8 cellular contexts compared by ENCODE assay signal in genomic region chr6:20212392-20213111, GRCh38. TPM values are rescaled to one million over a fixed set of nuclear protein-coding genes. Genes with fewer than 3 reads are reported as not detected.
DNase-seq lines count a peak whose midpoint lies in the region; ATAC-seq, FAIRE-seq and TF ChIP-seq lines count a peak whose summit lies in the region.

MBOAT1 (minus strand) TSS chr6:20212469; CDS start chr6:20212234, 235 bp downstream.

- H3K9me3 ChIP-seq in DND-41 (ENCODE audit: insufficient read depth, low read length, severe bottlenecking) (no peaks in the 10 kb centered on the region), neural progenitor cell (ENCODE audit: low read depth) (no peaks in the 10 kb centered on the region), subcutaneous abdominal adipose tissue (ENCODE audit: control insufficient read depth in 5 of 5, low read length in 5 of 5) (no peaks in the 10 kb centered on the region)

- TF ChIP-seq CTCF in DND-41 (IDR thresholded peaks at IDR 0.05; ENCODE audit: borderline replicate concordance, extremely low read depth, low read length, poor library complexity, severe bottlenecking), result no peak
- TF ChIP-seq CTCF in fibroblast of villous mesenchyme (IDR thresholded peaks at IDR 0.05; ENCODE audit: insufficient read depth, low read depth, low read length), result peak; percentile 17
- TF ChIP-seq CTCF in neural progenitor cell (IDR thresholded peaks at IDR 0.05), result no peak

- H3K9ac ChIP-seq in DND-41 (ENCODE audit: low read depth, low read length) (peak within 1 kb of the TSS; percentile 87), neural progenitor cell (no peak within 1 kb of the TSS), subcutaneous abdominal adipose tissue (ENCODE audit: low read length in 5 of 5) (peak within 1 kb of the TSS; percentile 75 to 88 (median 81))

- H3K36me3 Mint-ChIP-seq in neural progenitor cell, result no peaks in the 10 kb centered on the region

- peaks cover 53% of the 10 kb centered on the region for H3K79me2 ChIP-seq in DND-41 (ENCODE audit: insufficient read depth, low read length)
- H3K79me2 ChIP-seq in neural progenitor cell (ENCODE audit: low read depth), result no peaks in the 10 kb centered on the region

- DNase-seq in DND-41 (peak; percentile 87), RCC 7860 (ENCODE audit: low spot score) (peak; percentile 69), fibroblast of villous mesenchyme (ENCODE audit: low read depth) (peak; percentile 92), neural progenitor cell (ENCODE audit: low spot score) (peak; percentile 83)
- peak; percentile 76 for DNase-seq in Jurkat, Clone E6-1 (ENCODE audit: low read depth, low spot score)
- peak; percentile 54 for DNase-seq in activated effector memory CD4-positive, alpha-beta T cell treated with Interleukin-2 at 50 U/mL for 16 hours

- H2AFZ ChIP-seq in DND-41 (ENCODE audit: low read depth, low read length) (peak within 1 kb of the TSS; percentile 91), neural progenitor cell (replicated peaks) (peak within 1 kb of the TSS; percentile 91)

- H4K20me1 ChIP-seq in DND-41 (ENCODE audit: insufficient read depth, low read length) (peaks cover 3% of the 10 kb centered on the region; the same call in 1 of the 2 replicates), neural progenitor cell (ENCODE audit: low read depth) (no peaks in the 10 kb centered on the region)

- peak; percentile 87 for ATAC-seq in DND-41 (ENCODE audit: insufficient read depth, low read depth)
- peak; percentile 89 for ATAC-seq in GM21723 (IDR thresholded peaks at IDR 0.05; ENCODE audit: unreplicated experiment)

- H3K9me3 Mint-ChIP-seq in neural progenitor cell, result no peaks in the 10 kb centered on the region

- H3K27me3 ChIP-seq in DND-41 (ENCODE audit: insufficient read depth, low read length, poor library complexity) (no peaks in the 10 kb centered on the region), neural progenitor cell (peaks cover 63% of the 10 kb centered on the region), subcutaneous abdominal adipose tissue (ENCODE audit: control insufficient read depth in 5 of 5, insufficient read depth in 4 of 5, low read length in 5 of 5) (no peaks in the 10 kb centered on the region)

- H3F3A ChIP-seq in neural progenitor cell (ENCODE audit: low read depth), result peaks cover 20% of the 10 kb centered on the region

- H3K27ac Mint-ChIP-seq in neural progenitor cell, result peak within 1 kb of the TSS; percentile 25

- H3K36me3 ChIP-seq in DND-41 (ENCODE audit: insufficient read depth, low read length), result no peaks in the 10 kb centered on the region; the same call in 1 of the 2 replicates
- H3K36me3 ChIP-seq in neural progenitor cell, result no peaks in the 10 kb centered on the region
- no peaks in the 10 kb centered on the region for H3K36me3 ChIP-seq in subcutaneous abdominal adipose tissue (ENCODE audit: control insufficient read depth in 5 of 5, insufficient read depth in 5 of 5, low read length in 5 of 5)

- H3K27ac ChIP-seq in DND-41 (ENCODE audit: low read length) (peak within 1 kb of the TSS; percentile 94), neural progenitor cell (no peak within 1 kb of the TSS), subcutaneous abdominal adipose tissue (ENCODE audit: low read depth, low read length) (peak within 1 kb of the TSS; percentile 85)

- H3K4me3 ChIP-seq in DND-41 (ENCODE audit: low read depth in 1 of 2, low read length in 2 of 2) (peak within 1 kb of the TSS; percentile 69 to 93), fibroblast of villous mesenchyme (ENCODE audit: low read depth, low read length) (peak within 1 kb of the TSS; percentile 86), neural progenitor cell (peak within 1 kb of the TSS; percentile 66), subcutaneous abdominal adipose tissue (ENCODE audit: low read depth in 1 of 5, low read length in 5 of 5) (peak within 1 kb of the TSS; percentile 81 to 93 (median 91))
- peak within 1 kb of the TSS; percentile 72 for H3K4me3 ChIP-seq in Jurkat, Clone E6-1 (ENCODE audit: low read length)

- peaks cover 50% of the 10 kb centered on the region for H3K4me1 ChIP-seq in DND-41 (ENCODE audit: insufficient read depth, low read length)
- H3K4me1 ChIP-seq in neural progenitor cell, result peaks cover 18% of the 10 kb centered on the region
- H3K4me1 ChIP-seq in subcutaneous abdominal adipose tissue (ENCODE audit: control insufficient read depth in 5 of 5, insufficient read depth in 5 of 5, low read length in 5 of 5), result peaks cover 9 to 39% (median 30%) of the 10 kb centered on the region in 5 donors

- H3K4me2 ChIP-seq in DND-41 (ENCODE audit: insufficient read depth, low read length), result peak within 1 kb of the TSS; percentile 76
- peak within 1 kb of the TSS; percentile 88 for H3K4me2 ChIP-seq in neural progenitor cell

- H3K4me1 Mint-ChIP-seq in neural progenitor cell, result peaks cover 19% of the 10 kb centered on the region

- peaks cover 21% of the 10 kb centered on the region for H3K27me3 Mint-ChIP-seq in neural progenitor cell (ENCODE audit: insufficient read depth, low read depth)

- peak within 1 kb of the TSS; percentile 93 for H3K4me3 Mint-ChIP-seq in neural progenitor cell

- no peak for FAIRE-seq in RCC 7860 (lab: Jason Lieb, UNC)

RNA-seq across cellular contexts. Expression of gene MBOAT1, which starts in this region (rescaled TPM):
- polyA plus RNA-seq in Jurkat, Clone E6-1 (2012; ENCODE audit: insufficient read depth, insufficient read length), result 8.3 TPM
- total RNA-seq in fibroblast of villous mesenchyme (8.7 and 22.9 TPM in 2 replicates), neural progenitor cell (ENCODE audit: low replicate concordance) (0.45 and 1.1 TPM in 2 replicates)
